ENCODE assay signal across 8 cellular contexts in the genomic region with DNA sequence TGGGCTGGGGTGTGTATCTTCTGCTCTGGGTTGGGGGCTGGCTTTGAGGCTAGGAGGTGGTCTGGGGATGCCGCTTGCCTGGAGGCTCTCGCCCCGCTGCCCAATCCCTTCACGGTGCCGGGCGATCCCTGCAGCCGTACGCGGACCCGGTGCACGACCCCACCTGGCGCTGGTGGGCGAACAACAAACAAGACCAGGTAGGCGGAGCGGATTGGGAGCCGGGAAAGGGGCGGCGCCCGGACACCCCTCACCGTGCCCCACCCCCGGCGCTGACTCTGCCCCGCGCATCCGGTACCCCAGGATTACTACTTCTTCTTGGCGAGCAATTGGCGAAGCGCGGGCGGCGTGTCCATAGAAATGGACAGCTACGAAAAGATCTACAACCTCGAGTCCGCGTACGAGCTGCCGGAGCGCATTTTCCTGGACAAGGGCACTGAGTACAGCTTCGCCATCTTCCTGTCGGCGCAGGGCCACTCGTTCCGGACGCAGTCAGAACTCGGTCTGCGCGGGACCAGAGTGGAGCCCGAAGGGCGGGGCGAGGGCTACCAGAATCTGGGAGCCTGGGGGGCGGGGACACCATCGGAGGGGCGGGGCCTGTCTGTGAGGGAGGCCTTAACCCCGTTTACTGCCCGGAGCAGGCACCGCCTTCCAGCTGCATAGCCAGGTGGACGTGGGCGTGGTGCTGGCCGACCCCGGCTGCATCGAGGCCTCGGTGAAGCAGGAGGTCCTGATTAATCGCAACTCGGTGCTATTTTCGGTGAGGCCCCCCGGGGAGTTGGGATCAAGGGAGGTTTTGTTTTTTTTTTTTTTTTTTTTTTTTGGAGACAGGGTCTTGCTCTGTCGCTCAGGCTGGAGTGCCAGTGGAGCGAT. TPM values are rescaled to one million over a fixed set of nuclear protein-coding genes. Genes with fewer than 3 reads are reported as not detected.
A peak's percentile ranks its signal among the peaks of the same experiment; 100 is the strongest.
DNase-seq lines count a peak whose midpoint lies in the region; ATAC-seq and TF ChIP-seq lines count a peak whose summit lies in the region.

No MANE protein-coding gene starts in this region.

- H2AFZ ChIP-seq in Karpas-422 (ENCODE audit: low read length), result peak overlapping the region; percentile 75; the same call in 1 of the 2 replicates
- peak overlapping the region; percentile 99 for H2AFZ ChIP-seq in SK-N-SH (ENCODE audit: low read depth)

- no peaks in the 10 kb centered on the region for H3K9me3 Mint-ChIP-seq in activated naive CD8-positive, alpha-beta T cell (ENCODE audit: low read depth)

- H3K9me2 ChIP-seq in Karpas-422 (replicated peaks; ENCODE audit: insufficient read depth, low read length) (no peaks in the 10 kb centered on the region), SK-N-SH (no peaks in the 10 kb centered on the region)

- peak overlapping the region; percentile 81 for H3K4me3 Mint-ChIP-seq in activated naive CD8-positive, alpha-beta T cell

- peak; percentile 77 to 92 for ATAC-seq in left cardiac atrium

- POLR2A ChIA-PET in SK-N-SH (lab: Yijun Ruan, JAX), result interaction anchor here (0.5 to 1.8 kb wide), 5 partner anchors 12 to 670 kb away, joined by 3 to 17 read pairs (median 3); partner anchors contain the start of genes GGN, PSMD8 and SPRED3

- H3K27me3 Mint-ChIP-seq in activated naive CD8-positive, alpha-beta T cell, result peaks cover 2% of the 10 kb centered on the region

- CTCF ChIA-PET in SK-N-SH (lab: Yijun Ruan, JAX), result interaction anchor here (0.7 to 1.9 kb wide), 6 partner anchors 12 to 455 kb away, joined by 3 to 5 read pairs (median 3); partner anchors contain the start of genes FAM98C and PSMD8

- no peak overlapping the region for H3K27ac Mint-ChIP-seq in activated naive CD8-positive, alpha-beta T cell

- H3K4me3 ChIP-seq in GM12865 (ENCODE audit: low read depth, low read length), result peak overlapping the region; percentile 53
- H3K4me3 ChIP-seq in Karpas-422 (ENCODE audit: low read length), result peak overlapping the region; percentile 55; the same call in 1 of the 2 replicates
- H3K4me3 ChIP-seq in SK-N-SH (ENCODE audit: low read depth in 2 of 2, low read length in 1 of 2), result peak overlapping the region; percentile 58 to 89
- H3K4me3 ChIP-seq in vagina, result peak overlapping the region; percentile 55 to 63

- no peaks in the 10 kb centered on the region for H3K36me3 Mint-ChIP-seq in activated naive CD8-positive, alpha-beta T cell

- no peaks in the 10 kb centered on the region for H3K79me2 ChIP-seq in Karpas-422 (ENCODE audit: low read length)
- H3K79me2 ChIP-seq in SK-N-SH (ENCODE audit: insufficient read depth), result no peaks in the 10 kb centered on the region

- no peak for TF ChIP-seq RAD21 in SK-N-SH (IDR thresholded peaks at IDR 0.05; ENCODE audit: low read length)

- peaks cover 6% of the 10 kb centered on the region for H3F3A ChIP-seq in SK-N-SH (replicated peaks; ENCODE audit: insufficient read depth)

- peaks cover 10% of the 10 kb centered on the region for H3K4me1 Mint-ChIP-seq in activated naive CD8-positive, alpha-beta T cell (ENCODE audit: low read depth)

- WGBS in SK-N-SH (ENCODE audit: low lambda C conversion rate), result 3% methylated on average over 34 of the region's 68 CpGs

- H3K4me1 ChIP-seq in Karpas-422 (ENCODE audit: low read length) (peaks cover 11% of the 10 kb centered on the region), SK-N-SH (ENCODE audit: control insufficient read depth in 1 of 2, insufficient read depth in 2 of 2, low read depth in 1 of 2, low read length in 1 of 2) (peaks cover 0 to 10% of the 10 kb centered on the region in 2 experiments; a peak in 1 of 4 replicates), vagina (peaks cover 18% of the 10 kb centered on the region)

- H3K36me3 ChIP-seq in Karpas-422 (ENCODE audit: insufficient read depth, low read length) (no peaks in the 10 kb centered on the region), SK-N-SH (replicated peaks in 1 of 2; ENCODE audit: control insufficient read depth in 1 of 2, insufficient read depth in 2 of 2, low read length in 1 of 2) (no peaks in the 10 kb centered on the region), vagina (no peaks in the 10 kb centered on the region)

- no peaks in the 10 kb centered on the region for H3K27me3 ChIP-seq in Karpas-422 (ENCODE audit: low read length)
- peaks cover 36% of the 10 kb centered on the region for H3K27me3 ChIP-seq in SK-N-SH (ENCODE audit: insufficient read depth)
- H3K27me3 ChIP-seq in vagina, result no peaks in the 10 kb centered on the region

- H3K27ac ChIP-seq in Karpas-422 (ENCODE audit: low read length), result no peak overlapping the region
- peak overlapping the region; percentile 36 to 85; a peak in 3 of 4 replicates for H3K27ac ChIP-seq in SK-N-SH (ENCODE audit: low read depth in 2 of 2, low read length in 1 of 2)
- no peak overlapping the region for H3K27ac ChIP-seq in vagina

- H3K9me3 ChIP-seq in Karpas-422 (ENCODE audit: low read length) (no peaks in the 10 kb centered on the region), SK-N-SH (no peaks in the 10 kb centered on the region), vagina (no peaks in the 10 kb centered on the region)

- TF ChIP-seq POLR2A in vagina (IDR thresholded peaks at IDR 0.05), result no peak

- TF ChIP-seq CTCF in GM12865 (IDR thresholded peaks at IDR 0.05; ENCODE audit: insufficient read depth, low read depth, low read length, missing control alignments) (no peak), SK-N-SH (IDR thresholded peaks at IDR 0.05) (no peak), vagina (IDR thresholded peaks at IDR 0.05) (no peak)

- intact Hi-C loops in left cardiac atrium (cut with DNase I), result no loop called here
- intact Hi-C loops in vagina (cut with DNase I), result no loop called here

- DNase-seq in GM12865 (ENCODE audit: low read depth), result peak; percentile 80
- DNase-seq in Karpas-422, result peak; percentile 76
- DNase-seq in SK-N-SH, result peak; percentile 92
- DNase-seq in left cardiac atrium, result peak; percentile 91
- DNase-seq in renal cortical epithelial cell (ENCODE audit: low read depth), result peak; percentile 10
- no peak for DNase-seq in vagina (ENCODE audit: extremely low spot score in 2 of 2)
- no peak for DNase-seq in amniotic stem cell (lab: John Stamatoyannopoulos, UW)

- no peak for TF ChIP-seq EP300 in SK-N-SH (IDR thresholded peaks at IDR 0.05; ENCODE audit: borderline replicate concordance in 1 of 2, low read depth in 1 of 2, low read length in 1 of 2)

- H3K9ac ChIP-seq in Karpas-422 (ENCODE audit: low read length) (peak overlapping the region; percentile 43), SK-N-SH (peak overlapping the region; percentile 37; the same call in 1 of the 2 replicates)

- H3K4me2 ChIP-seq in Karpas-422 (ENCODE audit: low read depth, low read length, poor library complexity, severe bottlenecking) (peak overlapping the region; percentile 62), SK-N-SH (peak overlapping the region; percentile 98)

- H4K20me1 ChIP-seq in Karpas-422 (ENCODE audit: insufficient read depth, low read depth, low read length) (no peaks in the 10 kb centered on the region), SK-N-SH (ENCODE audit: insufficient read depth) (no peaks in the 10 kb centered on the region)

TF ChIP-seq in SK-N-SH, 30 proteins besides CTCF, POLR2A, EP300 and RAD21 (continues in another document):
- TF ChIP-seq MAX (IDR thresholded peaks at IDR 0.05; ENCODE audit: low read depth) (no peak), TCF12 (IDR thresholded peaks at IDR 0.05) (no peak), TAF1 (IDR thresholded peaks at IDR 0.05; ENCODE audit: borderline replicate concordance, low read depth, low read length) (peak; percentile 36; the same call in 1 of the 2 replicates), FOXM1 (IDR thresholded peaks at IDR 0.05; ENCODE audit: low read depth) (no peak), CHD2 (IDR thresholded peaks at IDR 0.05; ENCODE audit: low read length, partially characterized antibody) (no peak), RFX5 (IDR thresholded peaks at IDR 0.05; ENCODE audit: low read length) (no peak), POLR2AphosphoS5 (IDR thresholded peaks at IDR 0.05; ENCODE audit: low read depth, low read length) (no peak)

RNA-seq across cellular contexts. Expression of gene PSMD8, which starts 12.1 kb away (rescaled TPM):
- total RNA-seq in Karpas-422 (2014; rRNA removed; shearing (Covaris generic); ENCODE audit: low replicate concordance), result 188 and 199 TPM in 2 replicates
- 400 and 453 TPM in 2 replicates for polyA plus RNA-seq in SK-N-SH (2012; rRNA removed)
- 207 and 336 TPM in 2 replicates for polyA plus RNA-seq in SK-N-SH (2012; cell fraction: cytosol; rRNA removed)
- 110 and 206 TPM in 2 replicates for polyA plus RNA-seq in SK-N-SH (2012; cell fraction: nucleus; rRNA removed)
- total RNA-seq in left cardiac atrium (100 to 1,000 TPM; 216 to 290 TPM), renal cortical epithelial cell (206 and 397 TPM in 2 replicates), vagina (169 TPM)

RNA-seq across cellular contexts. Expression of gene GGN, which starts 25.5 kb away (rescaled TPM):
- total RNA-seq in Karpas-422 (2014; rRNA removed; shearing (Covaris generic); ENCODE audit: low replicate concordance), result not detected in 2 replicates
- polyA plus RNA-seq in SK-N-SH (2012; rRNA removed), result 0.48 and 0.52 TPM in 2 replicates
- 0.37 and 0.63 TPM in 2 replicates for polyA plus RNA-seq in SK-N-SH (2012; cell fraction: cytosol; rRNA removed)
- polyA plus RNA-seq in SK-N-SH (2012; cell fraction: nucleus; rRNA removed), result 2.0 and 4.0 TPM in 2 replicates
- total RNA-seq in left cardiac atrium, result under 1 TPM; 0.15 to 0.34 TPM
- total RNA-seq in renal cortical epithelial cell, result 0.80 and 1.7 TPM in 2 replicates
- not detected for total RNA-seq in vagina

RNA-seq across cellular contexts. Expression of gene SPRED3, which starts 26.2 kb away (rescaled TPM):
- total RNA-seq in Karpas-422 (2014; rRNA removed; shearing (Covaris generic); ENCODE audit: low replicate concordance), result 0.07 and 0.11 TPM in 2 replicates
- polyA plus RNA-seq in SK-N-SH (2012; rRNA removed), result 10.5 and 11.1 TPM in 2 replicates
- polyA plus RNA-seq in SK-N-SH (2012; cell fraction: cytosol; rRNA removed), result 4.3 and 5.6 TPM in 2 replicates
- 50.6 and 58.3 TPM in 2 replicates for polyA plus RNA-seq in SK-N-SH (2012; cell fraction: nucleus; rRNA removed)
- total RNA-seq in left cardiac atrium, result 1 to 10 TPM in 1 of 2 donors, under 1 TPM in 1; 0.24 to 3.2 TPM
- 0.17 and 1.4 TPM in 2 replicates for total RNA-seq in renal cortical epithelial cell
- total RNA-seq in vagina, result 0.49 TPM

RNA-seq across cellular contexts. Expression of gene CATSPERG, which starts 26.7 kb away (rescaled TPM):
- total RNA-seq in Karpas-422 (2014; rRNA removed; shearing (Covaris generic); ENCODE audit: low replicate concordance), result 4.3 and 14.6 TPM in 2 replicates
- polyA plus RNA-seq in SK-N-SH (2012; rRNA removed), result 2.0 and 2.1 TPM in 2 replicates
- 0.57 and 0.60 TPM in 2 replicates for polyA plus RNA-seq in SK-N-SH (2012; cell fraction: cytosol; rRNA removed)
- polyA plus RNA-seq in SK-N-SH (2012; cell fraction: nucleus; rRNA removed), result 10.1 and 11.7 TPM in 2 replicates
- total RNA-seq in left cardiac atrium, result 1 to 10 TPM in 1 of 2 donors, under 1 TPM in 1; 0.91 to 1.9 TPM
- total RNA-seq in renal cortical epithelial cell, result 0.87 and 1.4 TPM in 2 replicates
- total RNA-seq in vagina, result 2.2 TPM

RNA-seq across cellular contexts. Expression of gene FAM98C, which starts 40.6 kb away (rescaled TPM):
- 12.8 and 21.4 TPM in 2 replicates for total RNA-seq in Karpas-422 (2014; rRNA removed; shearing (Covaris generic); ENCODE audit: low replicate concordance)
- polyA plus RNA-seq in SK-N-SH (2012; rRNA removed), result 24.9 and 26.7 TPM in 2 replicates
- polyA plus RNA-seq in SK-N-SH (2012; cell fraction: cytosol; rRNA removed), result 10.6 and 16.0 TPM in 2 replicates
- 64.7 and 94.3 TPM in 2 replicates for polyA plus RNA-seq in SK-N-SH (2012; cell fraction: nucleus; rRNA removed)
- total RNA-seq in left cardiac atrium (10 to 100 TPM; 12.6 to 13.7 TPM), renal cortical epithelial cell (7.6 and 8.9 TPM in 2 replicates), vagina (32.7 TPM)

Comparison
In these comparisons a context has a peak if more than half of its experiments do, and no peak if none do; other contexts are left out.
1. DNase-seq: peak in GM12865 (single experiment), Karpas-422 (single experiment), SK-N-SH (single experiment), left cardiac atrium (single experiment) and renal cortical epithelial cell (single experiment); none in vagina (0 of 2) and amniotic stem cell (single experiment).
2. H3K27ac ChIP-seq: peak in SK-N-SH (2 of 2); none in Karpas-422 (single experiment) and vagina (single experiment).
3. Peak in every context shown above with its lines, with median percentiles within 50 percentile points of each other: H3K4me3 ChIP-seq.